In the genomic region with DNA sequence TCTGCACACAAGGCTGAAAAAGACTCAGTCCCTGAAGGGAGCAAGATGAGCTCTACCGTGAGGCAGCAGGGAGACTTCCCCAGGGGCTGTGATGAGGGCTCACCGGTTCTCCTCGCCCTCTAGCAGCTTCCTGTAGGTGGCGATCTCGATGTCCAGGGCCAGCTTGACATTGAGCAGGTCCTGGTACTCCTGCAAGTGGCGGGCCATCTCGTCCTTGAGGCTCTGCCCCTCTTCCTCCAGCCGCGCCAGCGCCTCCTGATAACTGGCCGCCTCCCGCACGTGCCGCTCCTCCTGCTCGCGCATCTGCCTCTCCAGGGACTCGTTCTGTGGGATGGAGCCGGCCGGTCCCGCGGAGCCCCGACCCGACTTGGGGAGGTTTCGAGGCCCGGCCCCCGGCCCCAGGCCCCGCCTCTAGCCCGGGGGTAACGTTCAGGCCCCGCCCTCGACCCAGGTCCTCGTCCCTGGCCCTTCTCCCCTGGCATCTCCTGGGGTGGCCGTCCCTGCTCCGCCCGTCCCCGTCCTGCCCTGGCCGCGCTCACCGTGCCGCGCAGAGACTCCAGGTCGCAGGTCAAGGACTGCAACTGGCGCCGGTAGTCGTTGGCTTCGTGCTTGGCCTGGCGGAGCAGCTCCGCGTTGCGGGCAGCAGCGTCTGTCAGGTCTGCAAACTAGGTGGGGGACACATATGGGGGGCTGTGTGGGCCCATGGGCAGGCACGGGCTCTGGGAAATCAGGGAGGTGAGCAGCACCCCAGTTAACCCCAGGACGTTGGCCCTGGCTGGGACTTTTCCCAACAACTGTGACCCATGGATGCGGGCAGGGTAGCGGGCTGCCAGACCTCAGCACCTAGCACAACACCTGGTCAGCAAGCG, we compare ENCODE assay signal across 8 cellular contexts. TPM values are rescaled to one million over a fixed set of nuclear protein-coding genes. Genes with fewer than 3 reads are reported as not detected.
DNase-seq lines count a peak whose midpoint lies in the region; ATAC-seq, FAIRE-seq and TF ChIP-seq lines count a peak whose summit lies in the region.

No MANE protein-coding gene starts in this region.

- ATAC-seq in gastrocnemius medialis = peak in 1 of 2 donors; percentile 33
- ATAC-seq in HG02885 (IDR thresholded peaks at IDR 0.05; ENCODE audit: poor library complexity, unreplicated experiment) = no peak
- ATAC-seq in HG03378 (IDR thresholded peaks at IDR 0.05; ENCODE audit: unreplicated experiment) = no peak

- no peak for TF ChIP-seq POLR2A in GM12892 (IDR thresholded peaks at IDR 0.05; ENCODE audit: low read depth, low read length)
- TF ChIP-seq POLR2A in gastrocnemius medialis (IDR thresholded peaks at IDR 0.05) = no peak

- TF ChIP-seq CTCF in AG04449 (IDR thresholded peaks at IDR 0.05; ENCODE audit: insufficient read depth, low read length, missing control alignments) (peak; percentile 62), hepatocyte (IDR thresholded peaks at IDR 0.05; ENCODE audit: poor library complexity) (peak; percentile 53), gastrocnemius medialis (IDR thresholded peaks at IDR 0.05 in 4 of 5, conservative IDR thresholded peaks at IDR 0.05 in 1 of 5) (peak in 3 of 5 experiments; percentile 16 to 42 (median 22))

- no peak overlapping the region for H3K4me3 ChIP-seq in AG04449 (ENCODE audit: low read depth, low read length)
- no peak overlapping the region for H3K4me3 ChIP-seq in adipocyte (ENCODE audit: low read length)
- H3K4me3 ChIP-seq in hepatocyte = no peak overlapping the region
- H3K4me3 ChIP-seq in gastrocnemius medialis = peak overlapping the region in 2 of 4 donors; percentile 17 to 24

- intact Hi-C loops in gastrocnemius medialis (cut with DNase I; ENCODE audit: low total_unique reads) = loop anchor here (10.0 kb wide), 1 partner anchor 283 kb away; no protein-coding TSS in a partner anchor

- peak; percentile 83 for FAIRE-seq in GM12892 (lab: Jason Lieb, UNC)

- no peaks in the 10 kb centered on the region for H4K20me1 ChIP-seq in hepatocyte (ENCODE audit: insufficient read depth, poor library complexity, severe bottlenecking)

- peak overlapping the region; percentile 85 for H3K4me2 ChIP-seq in hepatocyte

- H3K4me1 ChIP-seq in adipocyte (ENCODE audit: control insufficient read depth, insufficient read depth, low read length) (peaks cover 23% of the 10 kb centered on the region), hepatocyte (ENCODE audit: insufficient read depth) (peaks cover 9% of the 10 kb centered on the region), gastrocnemius medialis (peaks cover 0 to 3% of the 10 kb centered on the region in 2 donors)

- DNase-seq in AG04449 (ENCODE audit: low read depth, low spot score) = no peak
- DNase-seq in GM12892 (ENCODE audit: insufficient read length) = no peak
- DNase-seq in SHP77 treated with DMSO at 0.1 percent for 48 hours (lab: John Stamatoyannopoulos, UW) = peak; percentile 17
- DNase-seq in adipocyte (ENCODE audit: low read depth) = peak; percentile 57
- peak; percentile 76 for DNase-seq in hepatocyte (ENCODE audit: low spot score)
- DNase-seq in gastrocnemius medialis = peak in 1 of 2 donors; percentile 36

- H3K9me3 ChIP-seq in adipocyte (ENCODE audit: control insufficient read depth, low read length) = no peaks in the 10 kb centered on the region
- no peaks in the 10 kb centered on the region for H3K9me3 ChIP-seq in hepatocyte (ENCODE audit: low read depth)
- no peaks in the 10 kb centered on the region for H3K9me3 ChIP-seq in gastrocnemius medialis

- WGBS in hepatocyte (ENCODE audit: low lambda C conversion rate, missing lambda C conversion rate) = 25% methylated on average over 37 of the region's 56 CpGs

- no peaks in the 10 kb centered on the region for H3K79me2 ChIP-seq in hepatocyte

- no peaks in the 10 kb centered on the region for H3K9me2 ChIP-seq in hepatocyte (replicated peaks; ENCODE audit: insufficient read depth)

- H3K27me3 ChIP-seq in adipocyte (replicated peaks; ENCODE audit: control insufficient read depth, insufficient read depth, low read length) = peaks cover 15% of the 10 kb centered on the region
- H3K27me3 ChIP-seq in hepatocyte = peaks cover 4% of the 10 kb centered on the region
- peaks cover 0 to 6% (median 0%) of the 10 kb centered on the region in 3 donors for H3K27me3 ChIP-seq in gastrocnemius medialis

- H3K27ac ChIP-seq in hepatocyte (no peak overlapping the region), gastrocnemius medialis (no peak overlapping the region)

- peak overlapping the region; percentile 35 for H2AFZ ChIP-seq in hepatocyte

- POLR2A ChIA-PET in AG04449 (lab: Yijun Ruan, JAX) = interaction anchor here (0.9 kb wide), 1 partner anchor 10 kb away, joined by 4 read pairs; no protein-coding TSS in a partner anchor

- in situ Hi-C loops in gastrocnemius medialis (cut with MboI; ENCODE audit: low sequenced_read_pairs in 4 of 4) = loop anchor here in 3 of 4 donors (10.0 to 25.0 kb wide), 3 partner anchors 201 to 226 kb away; a partner anchor contains a TSS

- H3K36me3 ChIP-seq in adipocyte (ENCODE audit: control insufficient read depth, insufficient read depth, low read length, severe bottlenecking) (no peaks in the 10 kb centered on the region), hepatocyte (replicated peaks; ENCODE audit: insufficient read depth, low read depth) (no peaks in the 10 kb centered on the region), gastrocnemius medialis (no peaks in the 10 kb centered on the region)

- H3K9ac ChIP-seq in adipocyte (ENCODE audit: low read length) = no peak overlapping the region

- CTCF ChIA-PET in AG04449 (lab: Yijun Ruan, JAX) = interaction anchor here (0.7 to 22.1 kb wide), 14 partner anchors 9 to 224 kb away, joined by 3 to 673 read pairs (median 4); a partner anchor contains a TSS

RNA-seq across cellular contexts. Expression of a gene that starts 3.9 kb away (rescaled TPM):
- 0.19 TPM for polyA plus RNA-seq in GM12892 (2012; ENCODE audit: missing spikeins)
- total RNA-seq in hepatocyte (0.10 and 1.6 TPM in 2 replicates), gastrocnemius medialis (not detected)
- not detected in 2 replicates for polyA plus RNA-seq in hepatocyte

RNA-seq across cellular contexts. Expression of a gene that starts 12.1 kb away (rescaled TPM):
- polyA plus RNA-seq in GM12892 (2012; ENCODE audit: missing spikeins) = 76.9 TPM
- 57.0 and 87.0 TPM in 2 replicates for total RNA-seq in hepatocyte
- polyA plus RNA-seq in hepatocyte = 65.2 and 65.6 TPM in 2 replicates
- 100 to 1,000 TPM in 1 of 4 donors, 10 to 100 TPM in 3; 65.0 to 116 (median 81.3) TPM for total RNA-seq in gastrocnemius medialis

RNA-seq across cellular contexts. Expression of a gene that starts 36.2 kb away (rescaled TPM):
- polyA plus RNA-seq in GM12892 (2012; ENCODE audit: missing spikeins) = 9.7 TPM
- total RNA-seq in hepatocyte (1.8 and 2.1 TPM in 2 replicates), gastrocnemius medialis (1 to 10 TPM in 1 of 4 donors, under 1 TPM in 1, not detected in 2; 0.09 to 1.7 TPM)
- polyA plus RNA-seq in hepatocyte = 4.3 and 5.0 TPM in 2 replicates

RNA-seq across cellular contexts. Expression of a gene that starts 56.7 kb away (rescaled TPM):
- not detected for polyA plus RNA-seq in GM12892 (2012; ENCODE audit: missing spikeins)
- total RNA-seq in hepatocyte = 12.8 and 15.1 TPM in 2 replicates
- polyA plus RNA-seq in hepatocyte = 54.9 and 68.3 TPM in 2 replicates
- total RNA-seq in gastrocnemius medialis = not detected

Comparison
In these comparisons a context has a peak if more than half of its experiments do, and no peak if none do; other contexts are left out.
1. DNase-seq: peak in SHP77 treated with DMSO at 0.1 percent for 48 hours (single experiment), adipocyte (single experiment) and hepatocyte (single experiment); none in AG04449 (single experiment) and GM12892 (single experiment).
2. Peak in every context shown above with its lines, with median percentiles within 50 percentile points of each other: CTCF ChIP-seq.